20 cellular contexts compared by ENCODE assay signal in genomic region chr10:32180354-32181280, GRCh38.
A peak's percentile ranks its signal among the peaks of the same experiment; 100 is the strongest.
DNase-seq lines count a peak whose midpoint lies in the region; ATAC-seq and TF ChIP-seq lines count a peak whose summit lies in the region.
"Had no signal": no experiment of that assay in that cellular context is flagged by ENCODE, and none has a peak within 500 bp of the region (broad histone marks: within the 10 kb centered on the region; RNA-seq: fewer than 3 reads in every experiment).

No MANE protein-coding gene starts in this region.

- no peak for TF ChIP-seq CTCF in fibroblast of lung (conservative IDR thresholded peaks at IDR 0.05 in 1 of 2, IDR thresholded peaks at IDR 0.05 in 1 of 2; ENCODE audit: low read depth in 1 of 2, low read length in 2 of 2)
- TF ChIP-seq CTCF in nephron (IDR thresholded peaks at IDR 0.05; ENCODE audit: unreplicated experiment in 3 of 3), result no peak
- no peak for TF ChIP-seq CTCF in vagina (IDR thresholded peaks at IDR 0.05)
- no peak for TF ChIP-seq CTCF in coronary artery (IDR thresholded peaks at IDR 0.05)

- H3K4me1 ChIP-seq in GM23248 (ENCODE audit: insufficient read depth), result no peaks in the 10 kb centered on the region
- no peaks in the 10 kb centered on the region for H3K4me1 ChIP-seq in fibroblast of lung (ENCODE audit: control insufficient read depth, extremely low read depth, insufficient read depth, low read length)
- peaks cover 14% of the 10 kb centered on the region for H3K4me1 ChIP-seq in vagina

- no peaks in the 10 kb centered on the region for H3K27me3 Mint-ChIP-seq in nephron (ENCODE audit: low read depth)

- peak overlapping the region; percentile 30 for H2AFZ ChIP-seq in GM23248
- peak overlapping the region; percentile 23 for H2AFZ ChIP-seq in fibroblast of lung (ENCODE audit: low read length)

- no peak for DNase-seq in GM23248
- DNase-seq in fibroblast of lung (ENCODE audit: low read depth in 2 of 2), result no peak
- DNase-seq in vagina (ENCODE audit: extremely low spot score in 2 of 2), result no peak
- DNase-seq in hepatic stellate cell (ENCODE audit: low spot score), result no peak
- DNase-seq in coronary artery (ENCODE audit: low spot score), result no peak
- no peak for DNase-seq in left lobe of liver (ENCODE audit: low spot score)
- DNase-seq: COR-L47, DMS153, GF-D8, MV-4-11, NCI-H187, NCI-H2107, NCI-H510A, NCI-H774, OCI-M1, SIG-M5 had no signal

- in situ Hi-C loops in GM23248 (cut with MboI), result no loop called here

- H3K79me2 ChIP-seq in GM23248 (ENCODE audit: insufficient read depth) (no peaks in the 10 kb centered on the region), fibroblast of lung (ENCODE audit: control insufficient read depth, insufficient read depth, low read length) (no peaks in the 10 kb centered on the region)

- H3K9me3 ChIP-seq in GM23248 (ENCODE audit: low read depth) (no peaks in the 10 kb centered on the region), fibroblast of lung (ENCODE audit: control insufficient read depth, insufficient read depth, low read depth, low read length) (no peaks in the 10 kb centered on the region), vagina (no peaks in the 10 kb centered on the region)

- H3K27ac ChIP-seq in GM23248 (no peak overlapping the region), fibroblast of lung (ENCODE audit: insufficient read depth, low read length) (no peak overlapping the region), vagina (peak overlapping the region; percentile 48), coronary artery (peak overlapping the region in 1 of 2 donors; percentile 11)
- H3K27ac ChIP-seq: KMS-11 had no signal

- no peaks in the 10 kb centered on the region for H3F3A ChIP-seq in GM23248 (ENCODE audit: insufficient read depth)

- H3K36me3 ChIP-seq in GM23248 (ENCODE audit: low read depth), result no peaks in the 10 kb centered on the region
- no peaks in the 10 kb centered on the region for H3K36me3 ChIP-seq in fibroblast of lung (ENCODE audit: control insufficient read depth, insufficient read depth, low read length)
- no peaks in the 10 kb centered on the region for H3K36me3 ChIP-seq in vagina

- no peak overlapping the region for H3K4me3 ChIP-seq in GM23248
- no peak overlapping the region for H3K4me3 ChIP-seq in fibroblast of lung (replicated peaks in 1 of 4; ENCODE audit: control extremely low read depth in 1 of 4, insufficient read depth in 1 of 4, low read depth in 3 of 4, low read length in 4 of 4)
- H3K4me3 ChIP-seq in vagina, result no peak overlapping the region
- no peak overlapping the region for H3K4me3 ChIP-seq in coronary artery

- no peak for ATAC-seq in left lobe of liver
- no peak for ATAC-seq in HG03159 (IDR thresholded peaks at IDR 0.05; ENCODE audit: unreplicated experiment)
- ATAC-seq: SK-N-SH treated with all-trans-retinoic acid at 6 μM for 48 hours had no signal

- TF ChIP-seq POLR2A in vagina (IDR thresholded peaks at IDR 0.05), result no peak

- no peak overlapping the region for H3K4me3 Mint-ChIP-seq in nephron

- 63 to 69% methylated on average over 18 of the region's 18 CpGs for WGBS in GM23248 (ENCODE audit: low coverage in 1 of 2, low lambda C conversion rate in 2 of 2, missing lambda C conversion rate in 2 of 2), 2 experiments

- H3K36me3 Mint-ChIP-seq in nephron (ENCODE audit: low read depth), result no peaks in the 10 kb centered on the region

- no peak overlapping the region for H3K4me2 ChIP-seq in GM23248 (ENCODE audit: unreplicated experiment)
- no peak overlapping the region for H3K4me2 ChIP-seq in fibroblast of lung (ENCODE audit: extremely low read depth, insufficient read depth, low read length)
- H3K4me2 ChIP-seq: KMS-11 had no signal

- peak overlapping the region in 2 of 3 experiments; percentile 36 to 46 for H3K27ac Mint-ChIP-seq in nephron

- H4K20me1 ChIP-seq in GM23248 (ENCODE audit: insufficient read depth) (no peaks in the 10 kb centered on the region), fibroblast of lung (ENCODE audit: control insufficient read depth, extremely low read depth, insufficient read depth, low read length) (no peaks in the 10 kb centered on the region)

- no peaks in the 10 kb centered on the region for H3K9me3 Mint-ChIP-seq in nephron

- intact Hi-C loops in vagina (cut with DNase I), result no loop called here

- H3K9ac ChIP-seq in GM23248, result no peak overlapping the region
- H3K9ac ChIP-seq in fibroblast of lung (ENCODE audit: insufficient read depth, low read length), result no peak overlapping the region
- H3K9ac ChIP-seq: KMS-11 had no signal

- no peaks in the 10 kb centered on the region for H3K9me2 ChIP-seq in GM23248 (ENCODE audit: insufficient read depth)

- H3K27me3 ChIP-seq in GM23248 (replicated peaks; ENCODE audit: insufficient read depth), result no peaks in the 10 kb centered on the region
- no peaks in the 10 kb centered on the region for H3K27me3 ChIP-seq in fibroblast of lung (ENCODE audit: control insufficient read depth, insufficient read depth, low read length)
- no peaks in the 10 kb centered on the region for H3K27me3 ChIP-seq in vagina

- H3K4me1 Mint-ChIP-seq in nephron, result peaks cover 25% of the 10 kb centered on the region
